Comparison of ENCODE assay signal across 8 cellular contexts in genomic region chr12:9750276-9751203, GRCh38. TPM values are rescaled to one million over a fixed set of nuclear protein-coding genes. Genes with fewer than 3 reads are reported as not detected.
A peak's percentile ranks its signal among the peaks of the same experiment; 100 is the strongest.
DNase-seq lines count a peak whose midpoint lies in the region; ATAC-seq, FAIRE-seq and TF ChIP-seq lines count a peak whose summit lies in the region.

No MANE protein-coding gene starts in this region.

- peak; percentile 88 to 97 for ATAC-seq in A549
- peak; percentile 65 for ATAC-seq in HG03095 (IDR thresholded peaks at IDR 0.05; ENCODE audit: unreplicated experiment)
- peak; percentile 85 to 95 (median 90) for ATAC-seq in right lobe of liver
- ATAC-seq in stimulated activated naive CD8-positive, alpha-beta T cell treated with anti-CD3 and anti-CD28 coated beads, Interleukin-15, amount 100 ng/mL, for 72 hours, result peak; percentile 81

- DNase-seq in A549 (ENCODE audit: low read depth in 1 of 2, low spot score in 1 of 2) (peak; percentile 74 to 77), NCI-H2107 treated with DMSO at 0.1 percent for 48 hours (lab: John Stamatoyannopoulos, UW; ENCODE audit: unreplicated experiment) (peak; percentile 80), dorsolateral prefrontal cortex (peak in 4 of 10 donors; percentile 6 to 39 (median 20)), right lobe of liver (no peak)
- DNase-seq in stimulated activated naive CD8-positive, alpha-beta T cell treated with anti-CD3 and anti-CD28 coated beads, Interleukin-15, amount 100 ng/mL, for 72 hours, result peak; percentile 57 to 68

- no peak for FAIRE-seq in A549 (lab: Jason Lieb, UNC)

- H3K36me3 ChIP-seq in right lobe of liver, result no peaks in the 10 kb centered on the region

- no peaks in the 10 kb centered on the region for H3K9me3 Mint-ChIP-seq in stimulated activated naive CD8-positive, alpha-beta T cell treated with anti-CD3 and anti-CD28 coated beads, Interleukin-15, amount 100 ng/mL, for 72 hours

- TF ChIP-seq POLR2A in A549 (IDR thresholded peaks at IDR 0.05; ENCODE audit: low read length), result no peak
- TF ChIP-seq POLR2A in right lobe of liver (IDR thresholded peaks at IDR 0.05), result no peak

- peak overlapping the region; percentile 48 to 69 for H3K4me3 Mint-ChIP-seq in stimulated activated naive CD8-positive, alpha-beta T cell treated with anti-CD3 and anti-CD28 coated beads, Interleukin-15, amount 100 ng/mL, for 72 hours

- TF ChIP-seq EP300 in A549 (IDR thresholded peaks at IDR 0.05), result no peak

- no peaks in the 10 kb centered on the region for H3K9me3 ChIP-seq in A549
- no peaks in the 10 kb centered on the region for H3K9me3 ChIP-seq in right lobe of liver

- H3K4me1 ChIP-seq in A549, result 0 out of 3 replicates have a peak, but pooled peaks cover 3% of the 10 kb centered on the region
- H3K4me1 ChIP-seq in right lobe of liver, result peaks cover 0 to 7% (median 0%) of the 10 kb centered on the region in 4 donors

- CTCF ChIA-PET in A549 (lab: Yijun Ruan, JAX), result interaction anchor here (0.6 to 6.0 kb wide), 48 partner anchors 8 to 439 kb away, joined by 3 to 41 read pairs (median 4); partner anchors contain the start of genes CD69, CLEC12B, CLEC2A and CLECL1

- 6% methylated on average over 20 of the region's 20 CpGs for WGBS in A549 (ENCODE audit: missing lambda C conversion rate)
- WGBS in right lobe of liver (ENCODE audit: insufficient coverage, low coverage, low lambda C conversion rate, missing lambda C conversion rate), result 6% methylated on average over 20 of the region's 20 CpGs

- H3K4me2 ChIP-seq in A549, result peak overlapping the region; percentile 78

- H3K27me3 ChIP-seq in dorsolateral prefrontal cortex (no peaks in the 10 kb centered on the region), right lobe of liver (no peaks in the 10 kb centered on the region)

- no peak overlapping the region for H3K27ac Mint-ChIP-seq in stimulated activated naive CD8-positive, alpha-beta T cell treated with anti-CD3 and anti-CD28 coated beads, Interleukin-15, amount 100 ng/mL, for 72 hours

- no peak overlapping the region for H3K27ac ChIP-seq in A549
- peak overlapping the region in 1 of 59 donors; percentile 11 for H3K27ac ChIP-seq in dorsolateral prefrontal cortex
- H3K27ac ChIP-seq in right lobe of liver, result no peak overlapping the region

- H3K4me1 Mint-ChIP-seq in stimulated activated naive CD8-positive, alpha-beta T cell treated with anti-CD3 and anti-CD28 coated beads, Interleukin-15, amount 100 ng/mL, for 72 hours, result peaks cover 45% of the 10 kb centered on the region

- TF ChIP-seq CTCF in A549 (IDR thresholded peaks at IDR 0.05), result peak; percentile 75
- peak; percentile 70 for TF ChIP-seq CTCF in GM12872 (IDR thresholded peaks at IDR 0.05; ENCODE audit: insufficient read depth, low read depth, low read length)
- peak; percentile 58; the same call in 1 of the 2 replicates for TF ChIP-seq CTCF in WI38 (IDR thresholded peaks at IDR 0.05; ENCODE audit: low read depth, low read length)
- TF ChIP-seq CTCF in dorsolateral prefrontal cortex (IDR thresholded peaks at IDR 0.05 in 54 of 56, conservative IDR thresholded peaks at IDR 0.05 in 2 of 56; ENCODE audit: low read depth in 1 of 56, partially characterized antibody in 56 of 56), result peak; percentile 71 to 98 (median 89)
- peak; percentile 56 to 89 (median 85) for TF ChIP-seq CTCF in right lobe of liver (IDR thresholded peaks at IDR 0.05)

- peak; percentile 68 to 79 for TF ChIP-seq RAD21 in A549 (conservative IDR thresholded peaks at IDR 0.05 in 1 of 2, IDR thresholded peaks at IDR 0.05 in 1 of 2)

- 0 out of 3 replicates have a peak overlapping the region, but pooled peaks have one; percentile 16 for H3K4me3 ChIP-seq in A549
- H3K4me3 ChIP-seq in WI38 (ENCODE audit: low read depth, low read length), result no peak overlapping the region
- H3K4me3 ChIP-seq in dorsolateral prefrontal cortex, result peak overlapping the region in 53 of 59 donors; percentile 0 to 61 (median 29)
- no peak overlapping the region for H3K4me3 ChIP-seq in right lobe of liver

- POLR2A ChIA-PET in A549 (lab: Yijun Ruan, JAX), result no interaction called here

- H3K27me3 Mint-ChIP-seq in stimulated activated naive CD8-positive, alpha-beta T cell treated with anti-CD3 and anti-CD28 coated beads, Interleukin-15, amount 100 ng/mL, for 72 hours, result no peaks in the 10 kb centered on the region

- intact Hi-C loops in dorsolateral prefrontal cortex (cut with DNase I), result loop anchor here (2.0 to 10.0 kb wide), 2 partner anchors 174 kb away; no protein-coding TSS in a partner anchor
- intact Hi-C loops in right lobe of liver (cut with DNase I), result no loop called here

TF ChIP-seq in A549, 52 proteins besides CTCF, POLR2A, EP300 and RAD21:
- TF ChIP-seq SMC3 (IDR thresholded peaks at IDR 0.05) (peak; percentile 52; the same call in 2 of the 3 replicates), FOSB (CRISPR knock-in tag; IDR thresholded peaks at IDR 0.05) (no peak)

RNA-seq across cellular contexts. Expression of gene CD69, which starts 10.2 kb away (rescaled TPM):
- polyA plus RNA-seq in A549 (2011; rRNA removed) (not detected in 2 replicates), A549 (2017; fragmentation: RNase III; extraction: RNeasy Plus Mini Kit Qiagen cat#74134 plus additional on column Dnase treatment) (not detected in 3 replicates)
- polyA plus RNA-seq in A549 (2012; cell fraction: cytosol; rRNA removed), result not detected in 2 replicates
- not detected in 2 replicates for polyA plus RNA-seq in A549 (2012; cell fraction: nucleus; rRNA removed)
- polyA minus RNA-seq in A549 (2011; rRNA and poly(A)+ RNA removed), result not detected in 2 replicates
- total RNA-seq in dorsolateral prefrontal cortex (1 to 10 TPM in 45 of 120 experiments, under 1 TPM in 44, not detected in 31; 0.29 to 7.2 (median 1.0) TPM), right lobe of liver (1 to 10 TPM in 3 of 6 experiments, under 1 TPM in 3; 0.26 to 2.3 (median 1.0) TPM)

RNA-seq across cellular contexts. Expression of gene CLECL1, which starts 17.6 kb away (rescaled TPM):
- polyA plus RNA-seq in A549 (2011; rRNA removed) (not detected in 2 replicates), A549 (2017; fragmentation: RNase III; extraction: RNeasy Plus Mini Kit Qiagen cat#74134 plus additional on column Dnase treatment) (not detected in 3 replicates)
- not detected in 2 replicates for polyA plus RNA-seq in A549 (2012; cell fraction: cytosol; rRNA removed)
- not detected in 2 replicates for polyA plus RNA-seq in A549 (2012; cell fraction: nucleus; rRNA removed)
- not detected in 2 replicates for polyA minus RNA-seq in A549 (2011; rRNA and poly(A)+ RNA removed)
- total RNA-seq in dorsolateral prefrontal cortex (1 to 10 TPM in 17 of 120 experiments, under 1 TPM in 6, not detected in 97; 0.47 to 1.8 (median 1.3) TPM), right lobe of liver (under 1 TPM in 2 of 6 experiments, not detected in 4; 0.56 to 0.60 TPM)

Comparison
In these comparisons a context has a peak if more than half of its experiments do, and no peak if none do; other contexts are left out.
1. DNase-seq: peak in A549 (2 of 2), NCI-H2107 treated with DMSO at 0.1 percent for 48 hours (single experiment) and stimulated activated naive CD8-positive, alpha-beta T cell treated with anti-CD3 and anti-CD28 coated beads, Interleukin-15, amount 100 ng/mL, for 72 hours (2 of 2); none in right lobe of liver (0 of 3).
2. H3K4me3 ChIP-seq: peak in A549 (single experiment) and dorsolateral prefrontal cortex (53 of 59); none in WI38 (single experiment) and right lobe of liver (0 of 3).
3. intact Hi-C loops: an anchor here in dorsolateral prefrontal cortex (2.0 to 10.0 kb wide); none called in right lobe of liver.
4. Peak in every context shown above with its lines, with median percentiles within 50 percentile points of each other: ATAC-seq and CTCF ChIP-seq.